22 cellular contexts compared by ENCODE assay signal in the genomic region with DNA sequence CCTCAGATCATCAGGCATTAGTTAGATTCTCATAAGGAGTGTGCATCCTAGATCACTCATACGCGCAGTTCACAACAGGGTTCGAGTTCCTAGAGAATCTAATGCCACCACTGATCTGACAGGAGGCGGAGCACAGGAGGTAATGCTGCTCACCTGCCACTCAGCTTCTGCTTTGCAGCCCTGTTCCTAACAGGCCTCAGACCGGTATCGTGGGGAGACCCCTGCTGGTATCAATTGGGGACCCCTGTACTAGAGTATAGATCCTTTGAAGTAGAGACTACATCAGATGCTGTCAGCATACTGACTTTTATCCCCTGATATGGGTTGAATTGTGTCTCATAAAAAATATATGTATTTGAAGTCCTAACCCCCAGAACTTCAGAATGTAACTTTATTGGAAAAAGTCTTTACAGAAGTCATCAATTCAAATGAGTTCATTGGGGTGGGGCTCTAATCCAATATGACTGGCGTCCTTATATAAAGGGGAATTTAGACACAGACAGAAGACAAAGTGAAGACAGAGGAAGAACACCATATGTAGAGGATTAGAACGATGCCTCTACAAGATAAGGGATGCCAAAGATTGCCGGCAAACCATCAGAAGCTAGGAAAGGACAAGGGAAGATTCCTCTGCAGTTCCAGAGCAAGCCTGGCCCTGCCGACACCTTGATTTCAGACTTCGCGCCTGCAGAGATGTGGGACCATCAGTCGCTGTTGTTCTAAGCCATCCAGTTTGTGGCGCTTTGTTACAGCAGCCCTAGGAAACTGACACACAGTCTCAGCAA.
DNase-seq lines count a peak whose midpoint lies in the region; ATAC-seq, FAIRE-seq and TF ChIP-seq lines count a peak whose summit lies in the region.
"Had no signal": no experiment of that assay in that cellular context is flagged by ENCODE, and none has a peak within 500 bp of the region (broad histone marks: within the 10 kb centered on the region; RNA-seq: fewer than 3 reads in every experiment).

No MANE protein-coding gene starts in this region.

- BruUV-seq in HepG2 (replicated peaks; lab: Mats Ljungman, UMichigan) = no TSS peak

- H2BK12ac ChIP-seq in mesenchymal stem cell (ENCODE audit: low read length in 2 of 2) = no peak overlapping the region

- TF ChIP-seq POLR2A in HepG2 (IDR thresholded peaks at IDR 0.05; ENCODE audit: insufficient read depth in 1 of 2, low read depth in 2 of 2, low read length in 2 of 2) = no peak
- no peak for TF ChIP-seq POLR2A in right lobe of liver (IDR thresholded peaks at IDR 0.05)

- POLR2A ChIA-PET in HepG2 (lab: Yijun Ruan, JAX) (no interaction called here), WTC11 (lab: Charles Lee) (no interaction called here)

- intact Hi-C loops in HepG2 (cut with micrococcal nuclease; ENCODE audit: unreplicated experiment) (loop anchor here (1.0 kb wide), 1 partner anchor 137 kb away; no protein-coding TSS in a partner anchor), right lobe of liver (cut with DNase I) (no loop called here)

- no peak overlapping the region for H3K4me2 ChIP-seq in HepG2 (ENCODE audit: low read depth, low read length)
- H3K4me2 ChIP-seq in mesenchymal stem cell (ENCODE audit: low read length, poor library complexity, severe bottlenecking) = no peak overlapping the region

- CTCF ChIA-PET in HepG2 (lab: Yijun Ruan, JAX; ENCODE audit: low intra/inter-chr PET ratio, low total read pairs) (no interaction called here), WTC11 (lab: Charles Lee) (interaction anchor here (0.6 to 1.0 kb wide), 2 partner anchors 135 to 218 kb away, joined by 3 read pairs; no protein-coding TSS in a partner anchor)

- H3K79me2 ChIP-seq in HepG2 (ENCODE audit: insufficient read depth, low read length) = no peaks in the 10 kb centered on the region

- H3K14ac ChIP-seq in mesenchymal stem cell (ENCODE audit: low read length in 2 of 2) = no peak overlapping the region

- WGBS in HepG2 (ENCODE audit: low lambda C conversion rate) = 56% methylated on average over 12 of the region's 14 CpGs
- WGBS in right lobe of liver (ENCODE audit: insufficient coverage, low coverage, low lambda C conversion rate, missing lambda C conversion rate) = 75% methylated on average over 7 of the region's 14 CpGs
- 86% methylated on average over 14 of the region's 14 CpGs for WGBS in mesenchymal stem cell

- H3K79me1 ChIP-seq in mesenchymal stem cell (replicated peaks; ENCODE audit: low read length, poor library complexity, severe bottlenecking) = no peaks in the 10 kb centered on the region

- no peak overlapping the region for H3K4me3 Mint-ChIP-seq in WTC11
- H3K4me3 Mint-ChIP-seq in effector memory CD8-positive, alpha-beta T cell = no peak overlapping the region
- H3K4me3 Mint-ChIP-seq: H9 had no signal

- H3K9me3 Mint-ChIP-seq in WTC11 = no peaks in the 10 kb centered on the region
- peaks cover 2 to 10% of the 10 kb centered on the region in 2 donors for H3K9me3 Mint-ChIP-seq in effector memory CD8-positive, alpha-beta T cell
- H3K9me3 Mint-ChIP-seq: H9 had no signal

- no peak overlapping the region for H3K4ac ChIP-seq in mesenchymal stem cell (ENCODE audit: low read depth in 1 of 2, low read length in 2 of 2)

- H3K27ac Mint-ChIP-seq in WTC11 = no peak overlapping the region
- no peak overlapping the region for H3K27ac Mint-ChIP-seq in effector memory CD8-positive, alpha-beta T cell
- H3K27ac Mint-ChIP-seq: H9 had no signal

- peak; percentile 29; the same call in 1 of the 2 replicates for TF ChIP-seq CTCF in HepG2 (CRISPR knock-in tag; IDR thresholded peaks at IDR 0.05)
- TF ChIP-seq CTCF in right lobe of liver (IDR thresholded peaks at IDR 0.05) = no peak
- TF ChIP-seq CTCF in WTC11 (IDR thresholded peaks at IDR 0.05) = no peak

- H2BK120ac ChIP-seq in mesenchymal stem cell (ENCODE audit: low read depth, low read length) = no peak overlapping the region

- no peak overlapping the region for H2BK5ac ChIP-seq in mesenchymal stem cell (ENCODE audit: low read depth, low read length, poor library complexity, severe bottlenecking)

- H4K8ac ChIP-seq in mesenchymal stem cell (ENCODE audit: low read length) = no peak overlapping the region

- H3K9ac ChIP-seq in HepG2 (ENCODE audit: insufficient read depth, low read depth, low read length) (no peak overlapping the region), mesenchymal stem cell (ENCODE audit: low read length) (no peak overlapping the region)

- no peak overlapping the region for H3K27ac ChIP-seq in HepG2 (ENCODE audit: extremely low read length, insufficient read depth, low read length)
- no peak overlapping the region for H3K27ac ChIP-seq in right lobe of liver
- H3K27ac ChIP-seq in mesenchymal stem cell (ENCODE audit: low read length, poor library complexity, severe bottlenecking) = no peak overlapping the region
- H3K27ac ChIP-seq in substantia nigra (ENCODE audit: low read depth, low read length, poor library complexity, severe bottlenecking) = no peak overlapping the region
- H3K27ac ChIP-seq: 22Rv1, RWPE1 had no signal

- H3K4me1 Mint-ChIP-seq in WTC11 = no peaks in the 10 kb centered on the region; the same call in 1 of the 2 replicates
- H3K4me1 Mint-ChIP-seq in effector memory CD8-positive, alpha-beta T cell (ENCODE audit: low read depth in 2 of 2) = no peaks in the 10 kb centered on the region

- H3K4me1 ChIP-seq in HepG2 (ENCODE audit: insufficient read depth, low read length) (no peaks in the 10 kb centered on the region), right lobe of liver (no peaks in the 10 kb centered on the region), mesenchymal stem cell (ENCODE audit: control insufficient read depth, insufficient read depth, low read depth, low read length) (peaks cover 2% of the 10 kb centered on the region)

- H3K36me3 Mint-ChIP-seq in WTC11 = no peaks in the 10 kb centered on the region
- H3K36me3 Mint-ChIP-seq in effector memory CD8-positive, alpha-beta T cell (ENCODE audit: insufficient read depth) = no peaks in the 10 kb centered on the region

- no peaks in the 10 kb centered on the region for H4K20me1 ChIP-seq in HepG2 (ENCODE audit: insufficient read depth, low read length)

- H3K9me3 ChIP-seq in HepG2 (ENCODE audit: low read length) (no peaks in the 10 kb centered on the region), right lobe of liver (no peaks in the 10 kb centered on the region), mesenchymal stem cell (ENCODE audit: control insufficient read depth, low read length) (no peaks in the 10 kb centered on the region)

- ATAC-seq in HepG2 (peak; percentile 66), right lobe of liver (no peak), WTC11 (peak; percentile 63)
- no peak for ATAC-seq in effector memory CD8-positive, alpha-beta T cell (replicated peaks)
- ATAC-seq: K562, Panc1 had no signal

- peak overlapping the region; percentile 86 for H4K91ac ChIP-seq in mesenchymal stem cell (ENCODE audit: low read length)

- H2AFZ ChIP-seq in HepG2 (ENCODE audit: low read length) = no peak overlapping the region
- no peak overlapping the region for H2AFZ ChIP-seq in mesenchymal stem cell (ENCODE audit: low read depth, low read length)

- H2AK5ac ChIP-seq in mesenchymal stem cell (ENCODE audit: low read length, severe bottlenecking) = peak overlapping the region; percentile 63

- in situ Hi-C loops in HepG2 (cut with HindIII; ENCODE audit: extremely low pct_ligation_motif_present, low pct_unique_long_range_greater_than_20kb) = no loop called here

- H2BK15ac ChIP-seq in mesenchymal stem cell (ENCODE audit: low read depth, poor library complexity, severe bottlenecking) = no peak overlapping the region

- FAIRE-seq in HepG2 (lab: Jason Lieb, UNC) (no peak), HTR-8/SVneo (lab: Jason Lieb, UNC) (no peak)
- FAIRE-seq: GM12892, GM19239, K562 had no signal

- TF ChIP-seq EP300 in HepG2 (IDR thresholded peaks at IDR 0.05; ENCODE audit: low read depth in 2 of 2, low read length in 2 of 2) (no peak), HepG2 (CRISPR knock-in tag; IDR thresholded peaks at IDR 0.05; ENCODE audit: borderline replicate concordance) (no peak)

- DNase-seq in HepG2 (ENCODE audit: low spot score) (no peak), right lobe of liver (no peak), WTC11 (ENCODE audit: low spot score) (peak; percentile 23), mesenchymal stem cell (no peak), substantia nigra (lab: John Stamatoyannopoulos, UW) (no peak), HTR-8/SVneo (ENCODE audit: insufficient read length, low spot score) (no peak)
- DNase-seq in effector memory CD8-positive, alpha-beta T cell = no peak
- DNase-seq: Calu3, DMS79 treated with DMSO at 0.1 percent for 48 hours, H9, NCI-H1105 treated with DMSO at 0.1 percent for 48 hours, NCI-H146, NCI-H1930, NCI-H446, NCI-H524 treated with DMSO at 0.1 percent for 48 hours, SHP77 treated with DMSO at 0.1 percent for 48 hours had no signal

- H3K27me3 Mint-ChIP-seq in WTC11 (ENCODE audit: low read depth) = peaks cover 13% of the 10 kb centered on the region
- no peaks in the 10 kb centered on the region for H3K27me3 Mint-ChIP-seq in effector memory CD8-positive, alpha-beta T cell

- H3K36me3 ChIP-seq in HepG2 (replicated peaks in 1 of 2; ENCODE audit: control insufficient read depth in 1 of 2, insufficient read depth in 2 of 2, low read length in 2 of 2) (no peaks in the 10 kb centered on the region), right lobe of liver (no peaks in the 10 kb centered on the region), mesenchymal stem cell (ENCODE audit: control insufficient read depth in 1 of 2, insufficient read depth in 2 of 2, low read depth in 1 of 2, low read length in 2 of 2) (no peaks in the 10 kb centered on the region)

- peak overlapping the region in 1 of 2 experiments; percentile 43 for H3K18ac ChIP-seq in mesenchymal stem cell (ENCODE audit: low read depth in 1 of 2, low read length in 2 of 2)

- H3K27me3 ChIP-seq in HepG2 (ENCODE audit: control insufficient read depth in 1 of 2, insufficient read depth in 2 of 2, low read length in 2 of 2) (no peaks in the 10 kb centered on the region), right lobe of liver (no peaks in the 10 kb centered on the region), mesenchymal stem cell (ENCODE audit: control insufficient read depth in 1 of 2, insufficient read depth in 1 of 2, low read length in 2 of 2) (no peaks in the 10 kb centered on the region)

- H3K4me3 ChIP-seq in HepG2 (replicated peaks in 1 of 3; ENCODE audit: insufficient read depth in 1 of 3, low read depth in 2 of 3, low read length in 3 of 3) (no peak overlapping the region), right lobe of liver (no peak overlapping the region), mesenchymal stem cell (ENCODE audit: insufficient read depth in 1 of 2, low read depth in 1 of 2, low read length in 2 of 2) (no peak overlapping the region)
- H3K4me3 ChIP-seq: K562 had no signal

- no peak for TF ChIP-seq RAD21 in HepG2 (CRISPR knock-in tag; IDR thresholded peaks at IDR 0.05)

- no peak overlapping the region for H3K23ac ChIP-seq in mesenchymal stem cell (ENCODE audit: low read length in 2 of 2)

TF ChIP-seq in HepG2, 621 proteins besides CTCF, POLR2A, EP300 and RAD21 (continues in another document):
- 0 out of 2 replicates have a peak, but pooled peaks have one; percentile 7 for TF ChIP-seq STAG1 (CRISPR knock-in tag; IDR thresholded peaks at IDR 0.05)

TF ChIP-seq in WTC11, 78 proteins besides CTCF, POLR2A, EP300 and RAD21 (continues in another document):
- TF ChIP-seq ELF4 (CRISPR knock-in tag; IDR thresholded peaks at IDR 0.05; ENCODE audit: low read depth) = no peak
- TF ChIP-seq NR3C1 (CRISPR knock-in tag; conservative IDR thresholded peaks at IDR 0.05; ENCODE audit: low read depth) = no peak
- TF ChIP-seq ZNF121 (CRISPR knock-in tag; IDR thresholded peaks at IDR 0.05) = no peak

Comparison
In these comparisons a context has a peak if more than half of its experiments do, and no peak if none do; other contexts are left out.
1. ATAC-seq: peak in HepG2 (single experiment) and WTC11 (single experiment); none in right lobe of liver (0 of 4) and effector memory CD8-positive, alpha-beta T cell (single experiment).
2. Of the 50 proteins assayed by ChIP-seq in both HepG2 and WTC11: peak only in HepG2: CTCF; only in WTC11: none; in both: none; in neither: 49.